27 cellular contexts compared by ENCODE assay signal in the genomic region with DNA sequence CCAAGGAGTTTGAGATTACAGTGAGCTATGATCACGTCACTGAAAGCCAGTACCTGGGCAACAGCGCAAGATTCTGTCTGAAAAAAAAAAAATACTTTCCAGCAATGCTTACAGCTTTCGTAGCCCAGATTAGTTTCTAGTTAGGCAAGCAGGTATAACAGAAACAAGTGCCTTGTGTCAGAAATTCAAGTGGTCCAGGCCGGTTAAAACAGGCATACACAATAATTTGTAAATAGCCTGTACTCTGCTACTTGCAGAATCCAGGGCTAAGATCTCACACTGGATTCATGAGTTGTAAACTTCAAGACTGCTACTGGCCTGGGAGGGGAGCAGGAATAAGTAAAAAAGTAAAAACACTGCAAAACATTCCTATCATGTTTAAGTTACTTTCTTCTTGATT.
"Had no signal": no experiment of that assay in that cellular context is flagged by ENCODE, and none has a peak within 500 bp of the region (broad histone marks: within the 10 kb centered on the region; RNA-seq: fewer than 3 reads in every experiment).

No MANE protein-coding gene starts in this region.

- H3K9me3 Mint-ChIP-seq: neural crest cell, type B pancreatic cell had no signal

- DNase-seq: hippocampal formation; kidney glomerular epithelial cell; left cardiac atrium; lower lobe of right lung; mammary epithelial cell; mesenchymal stem cell; naive thymus-derived CD8-positive, alpha-beta T cell; occipital lobe; psoas muscle; right lobe of liver; stimulated activated CD4-positive, alpha-beta T cell treated with anti-CD3 and anti-CD28 coated beads, Interleukin-1b, Interleukin-23, amount 100 ng/mL, for 48 hours; stimulated activated CD4-positive, alpha-beta T cell treated with anti-CD3 and anti-CD28 coated beads, Interleukin-2, amount 100 ng/mL, for 48 hours; stimulated activated naive B cell treated with anti-CD40 and anti-IgM and Interleukin-4, amounts not matched to agents 10 μg/mL and 1 μg/mL and 100 μg/mL, for 72 hours; stimulated activated naive CD8-positive, alpha-beta T cell treated with anti-CD3 and anti-CD28 coated beads, Interleukin-15, Interleukin-2, amounts not matched to agents 100 U/mL and 50 U/mL, for 24 hours; stomach; testis; tibial artery had no signal

- H3K27me3 Mint-ChIP-seq: naive thymus-derived CD8-positive, alpha-beta T cell; stimulated activated naive B cell treated with anti-CD40 and anti-IgM and Interleukin-4, amounts not matched to agents 10 μg/mL and 1 μg/mL and 100 μg/mL, for 72 hours; type B pancreatic cell had no signal

- ATAC-seq: left cardiac atrium; left lobe of liver; naive thymus-derived CD8-positive, alpha-beta T cell; psoas muscle; right lobe of liver; stimulated activated naive B cell treated with anti-CD40 and anti-IgM and Interleukin-4, amounts not matched to agents 10 μg/mL and 1 μg/mL and 100 μg/mL, for 72 hours; stimulated activated naive CD8-positive, alpha-beta T cell treated with anti-CD3 and anti-CD28 coated beads, Interleukin-15, Interleukin-2, amounts not matched to agents 100 U/mL and 50 U/mL, for 24 hours had no signal

- H3K4me1 ChIP-seq: lower lobe of right lung, parathyroid adenoma, psoas muscle, right atrium auricular region, right lobe of liver, stomach, testis, tibial artery, vagina had no signal

- H3K36me3 Mint-ChIP-seq: naive thymus-derived CD8-positive, alpha-beta T cell; stimulated activated naive B cell treated with anti-CD40 and anti-IgM and Interleukin-4, amounts not matched to agents 10 μg/mL and 1 μg/mL and 100 μg/mL, for 72 hours; type B pancreatic cell had no signal

- H3K27me3 ChIP-seq: neutrophil, right atrium auricular region, right lobe of liver, stomach, testis, tibial artery, vagina had no signal

- H3K4me3 ChIP-seq: lower lobe of right lung, psoas muscle, right atrium auricular region, right lobe of liver, smooth muscle cell, stomach, testis, tibial artery, vagina had no signal

- H3K27ac Mint-ChIP-seq: naive thymus-derived CD8-positive, alpha-beta T cell; nephron; stimulated activated naive B cell treated with anti-CD40 and anti-IgM and Interleukin-4, amounts not matched to agents 10 μg/mL and 1 μg/mL and 100 μg/mL, for 72 hours; type B pancreatic cell had no signal

- H3K9me3 ChIP-seq: neutrophil, psoas muscle, right lobe of liver, testis, tibial artery, vagina had no signal

- H3K4me1 Mint-ChIP-seq: naive thymus-derived CD8-positive, alpha-beta T cell; nephron; neural crest cell; stimulated activated naive B cell treated with anti-CD40 and anti-IgM and Interleukin-4, amounts not matched to agents 10 μg/mL and 1 μg/mL and 100 μg/mL, for 72 hours had no signal

- FAIRE-seq: keratinocyte had no signal

- H3K36me3 ChIP-seq: lower lobe of right lung, neutrophil, right atrium auricular region, right lobe of liver, stomach, tibial artery, vagina had no signal

- H3K4me3 Mint-ChIP-seq: naive thymus-derived CD8-positive, alpha-beta T cell; nephron; neural crest cell; stimulated activated naive B cell treated with anti-CD40 and anti-IgM and Interleukin-4, amounts not matched to agents 10 μg/mL and 1 μg/mL and 100 μg/mL, for 72 hours; type B pancreatic cell had no signal

- H3K27ac ChIP-seq: lower lobe of right lung, neutrophil, parathyroid adenoma, psoas muscle, right atrium auricular region, right lobe of liver, stomach, testis, tibial artery, vagina had no signal
